Comparison of ENCODE assay signal across 24 cellular contexts in genomic region chr10:123643315-123643714, GRCh38. TPM values are rescaled to one million over a fixed set of nuclear protein-coding genes. Genes with fewer than 3 reads are reported as not detected.
"Had no signal": no experiment of that assay in that cellular context is flagged by ENCODE, and none has a peak within 500 bp of the region (broad histone marks: within the 10 kb centered on the region; RNA-seq: fewer than 3 reads in every experiment).

No MANE protein-coding gene starts in this region.

- DNase-seq: activated CD4-positive, alpha-beta T cell treated with anti-CD3 and anti-CD28 coated beads for 36 hours; activated CD4-positive, alpha-beta T cell treated with anti-CD3 and anti-CD28 coated beads, Interleukin-2, amount 50 U/mL, for 48 hours; activated CD8-positive, alpha-beta memory T cell treated with anti-CD3 and anti-CD28 coated beads, Interleukin-2, amount 10 ng/mL, durations not matched to agents 7 days and 5 days; activated naive CD4-positive, alpha-beta T cell; activated naive CD8-positive, alpha-beta T cell treated with anti-CD3 and anti-CD28 coated beads, Interleukin-2, amount 10 ng/mL, durations not matched to agents 7 days and 5 days; activated T-cell treated with anti-CD3 and anti-CD28 coated beads, Interleukin-2, amount 50 U/mL, for 1 hour; amygdala; dorsolateral prefrontal cortex; gastrocnemius medialis; lower lobe of right lung; natural killer cell; spleen; stimulated activated CD4-positive, alpha-beta T cell treated with anti-CD3 and anti-CD28 coated beads, Interleukin-4, amount 100 ng/mL, for 4 hours; WERI-Rb-1 had no signal

- H3K9me3 Mint-ChIP-seq: activated naive CD8-positive, alpha-beta T cell treated with anti-CD3 and anti-CD28 coated beads, Interleukin-2, amount 10 ng/mL, durations not matched to agents 7 days and 5 days; activated T-helper 17 cell treated with anti-CD3 and anti-CD28 coated beads, Interleukin-2, amount 50 U/mL, for 72 hours; natural killer cell; stimulated activated memory B cell treated with anti-CD40 and anti-IgM and Interleukin-4, amounts not matched to agents 10 μg/mL and 1 μg/mL and 100 μg/mL, for 72 hours had no signal

- H3K27ac Mint-ChIP-seq: activated CD4-positive, alpha-beta T cell treated with anti-CD3 and anti-CD28 coated beads for 36 hours; activated CD8-positive, alpha-beta memory T cell treated with anti-CD3 and anti-CD28 coated beads, Interleukin-2, amount 10 ng/mL, durations not matched to agents 7 days and 5 days; activated naive CD8-positive, alpha-beta T cell treated with anti-CD3 and anti-CD28 coated beads, Interleukin-2, amount 10 ng/mL, durations not matched to agents 7 days and 5 days; activated T-helper 17 cell treated with anti-CD3 and anti-CD28 coated beads, Interleukin-2, amount 50 U/mL, for 72 hours; natural killer cell; stimulated activated memory B cell treated with anti-CD40 and anti-IgM and Interleukin-4, amounts not matched to agents 10 μg/mL and 1 μg/mL and 100 μg/mL, for 72 hours had no signal

- ATAC-seq: activated CD4-positive, alpha-beta T cell treated with anti-CD3 and anti-CD28 coated beads for 36 hours; activated CD8-positive, alpha-beta memory T cell treated with anti-CD3 and anti-CD28 coated beads, Interleukin-2, amount 10 ng/mL, durations not matched to agents 7 days and 5 days; activated T-helper 17 cell treated with anti-CD3 and anti-CD28 coated beads, Interleukin-2, amount 50 U/mL, for 72 hours; gastrocnemius medialis; lower lobe of right lung; natural killer cell; stimulated activated memory B cell treated with anti-CD40 and anti-IgM and Interleukin-4, amounts not matched to agents 10 μg/mL and 1 μg/mL and 100 μg/mL, for 72 hours had no signal

- H3K36me3 Mint-ChIP-seq: activated CD8-positive, alpha-beta memory T cell treated with anti-CD3 and anti-CD28 coated beads, Interleukin-2, amount 10 ng/mL, durations not matched to agents 7 days and 5 days; activated naive CD8-positive, alpha-beta T cell treated with anti-CD3 and anti-CD28 coated beads, Interleukin-2, amount 10 ng/mL, durations not matched to agents 7 days and 5 days; natural killer cell; stimulated activated memory B cell treated with anti-CD40 and anti-IgM and Interleukin-4, amounts not matched to agents 10 μg/mL and 1 μg/mL and 100 μg/mL, for 72 hours had no signal

- H3K4me1 Mint-ChIP-seq: activated CD4-positive, alpha-beta T cell treated with anti-CD3 and anti-CD28 coated beads for 36 hours; activated CD8-positive, alpha-beta memory T cell treated with anti-CD3 and anti-CD28 coated beads, Interleukin-2, amount 10 ng/mL, durations not matched to agents 7 days and 5 days; activated naive CD8-positive, alpha-beta T cell treated with anti-CD3 and anti-CD28 coated beads, Interleukin-2, amount 10 ng/mL, durations not matched to agents 7 days and 5 days; activated T-helper 17 cell treated with anti-CD3 and anti-CD28 coated beads, Interleukin-2, amount 50 U/mL, for 72 hours; natural killer cell; stimulated activated memory B cell treated with anti-CD40 and anti-IgM and Interleukin-4, amounts not matched to agents 10 μg/mL and 1 μg/mL and 100 μg/mL, for 72 hours had no signal

- H3K4me3 Mint-ChIP-seq: activated CD4-positive, alpha-beta T cell treated with anti-CD3 and anti-CD28 coated beads for 36 hours; activated CD8-positive, alpha-beta memory T cell treated with anti-CD3 and anti-CD28 coated beads, Interleukin-2, amount 10 ng/mL, durations not matched to agents 7 days and 5 days; activated naive CD8-positive, alpha-beta T cell treated with anti-CD3 and anti-CD28 coated beads, Interleukin-2, amount 10 ng/mL, durations not matched to agents 7 days and 5 days; activated T-helper 17 cell treated with anti-CD3 and anti-CD28 coated beads, Interleukin-2, amount 50 U/mL, for 72 hours; natural killer cell; stimulated activated memory B cell treated with anti-CD40 and anti-IgM and Interleukin-4, amounts not matched to agents 10 μg/mL and 1 μg/mL and 100 μg/mL, for 72 hours had no signal

- H3K4me3 ChIP-seq: cardiac muscle cell, dorsolateral prefrontal cortex, gastrocnemius medialis, lower lobe of right lung, spleen, thoracic aorta had no signal

- H3K9me3 ChIP-seq: gastrocnemius medialis, lower lobe of right lung, neutrophil, spleen, thoracic aorta had no signal

- H3K4me1 ChIP-seq: gastrocnemius medialis, lower lobe of right lung, parathyroid adenoma, spleen had no signal

- H3K27me3 ChIP-seq: neutrophil had no signal

- H3K36me3 ChIP-seq: cardiac muscle cell, gastrocnemius medialis, lower lobe of right lung, neutrophil, spleen, thoracic aorta, WERI-Rb-1 had no signal

- H3K27ac ChIP-seq: cardiac muscle cell, dorsolateral prefrontal cortex, gastrocnemius medialis, lower lobe of right lung, neutrophil, parathyroid adenoma, spleen, thoracic aorta, WERI-Rb-1 had no signal

RNA-seq across cellular contexts. Expression of gene GPR26, which starts 22.8 kb away (rescaled TPM):
- total RNA-seq: activated CD4-positive, alpha-beta T cell treated with anti-CD3 and anti-CD28 coated beads for 36 hours; activated CD8-positive, alpha-beta memory T cell treated with anti-CD3 and anti-CD28 coated beads, Interleukin-2, amount 10 ng/mL, durations not matched to agents 7 days and 5 days; activated naive CD8-positive, alpha-beta T cell treated with anti-CD3 and anti-CD28 coated beads, Interleukin-2, amount 10 ng/mL, durations not matched to agents 7 days and 5 days; activated T-helper 17 cell treated with anti-CD3 and anti-CD28 coated beads, Interleukin-2, amount 50 U/mL, for 72 hours; cardiac muscle cell; epithelial cell of proximal tubule; gastrocnemius medialis; lower lobe of right lung; mesenteric fat pad; natural killer cell; renal cortical epithelial cell; spleen; T-helper 2 cell treated with Interferon-gamma antibody and Interleukin-4, amounts not matched to agents 100 ng/mL and 5 ng/mL, for 36 hours; thoracic aorta had no signal
- polyA plus RNA-seq: cardiac muscle cell, spleen had no signal
